6 cellular contexts compared by ENCODE assay signal in genomic region chr14:22887260-22887989, GRCh38. TPM values are rescaled to one million over a fixed set of nuclear protein-coding genes. Genes with fewer than 3 reads are reported as not detected.
DNase-seq lines count a peak whose midpoint lies in the region; ATAC-seq and TF ChIP-seq lines count a peak whose summit lies in the region.

No MANE protein-coding gene starts in this region.

- H3K9me3 ChIP-seq in IMR-90 (ENCODE audit: control insufficient read depth, insufficient read depth, low read length) (no peaks in the 10 kb centered on the region), spleen (no peaks in the 10 kb centered on the region)

- 32% methylated on average over 5 of the region's 11 CpGs; no CpG with 5 or more reads in 1 of the 2 experiments for WGBS in IMR-90 (ENCODE audit: extremely low coverage in 2 of 2, insufficient read length in 1 of 2), 2 experiments
- WGBS in spleen, 5 donors = 26 to 31% (median 28%) methylated on average over 11 of the region's 11 CpGs

- H3K4me3 Mint-ChIP-seq in T-helper 2 cell treated with Interferon-gamma antibody and Interleukin-4, amounts not matched to agents 5 μg/mL and 100 μg/mL, for 36 hours = peak overlapping the region; percentile 93

- H3K9ac ChIP-seq in IMR-90 (ENCODE audit: low read depth, low read length) = peak overlapping the region; percentile 41

- H4K8ac ChIP-seq in IMR-90 (ENCODE audit: low read depth in 2 of 2, low read length in 2 of 2) = peak overlapping the region; percentile 27 to 87

- H3K4me1 Mint-ChIP-seq in T-helper 2 cell treated with Interferon-gamma antibody and Interleukin-4, amounts not matched to agents 5 μg/mL and 100 μg/mL, for 36 hours (ENCODE audit: low read depth) = peaks cover 24% of the 10 kb centered on the region

- no TSS peak for BruUV-seq in IMR-90 (replicated peaks; lab: Mats Ljungman, UMichigan)

- H3K9me3 Mint-ChIP-seq in T-helper 2 cell treated with Interferon-gamma antibody and Interleukin-4, amounts not matched to agents 5 μg/mL and 100 μg/mL, for 36 hours = no peaks in the 10 kb centered on the region

- CTCF ChIA-PET in IMR-90 (lab: Yijun Ruan, JAX) = no interaction called here

- peak overlapping the region; percentile 66 for H4K5ac ChIP-seq in IMR-90 (ENCODE audit: low read depth, low read length)

- POLR2A ChIA-PET in IMR-90 (lab: Charles Lee; ENCODE audit: unreplicated experiment) = no interaction called here

- peak overlapping the region; percentile 18 for H2BK5ac ChIP-seq in IMR-90 (ENCODE audit: low read depth, low read length, poor library complexity, severe bottlenecking)

- peaks cover 7 to 17% of the 10 kb centered on the region in 2 experiments; a peak in 3 of 4 replicates for H3K79me1 ChIP-seq in IMR-90 (ENCODE audit: low read depth in 1 of 2, low read length in 2 of 2)

- H3K9me1 ChIP-seq in IMR-90 (ENCODE audit: insufficient read depth, low read length) = peaks cover 11% of the 10 kb centered on the region; the same call in 1 of the 2 replicates

- peak overlapping the region; percentile 95 for H3K14ac ChIP-seq in IMR-90 (replicated peaks; ENCODE audit: low read depth, low read length)

- peak overlapping the region; percentile 20 for H3K18ac ChIP-seq in IMR-90 (ENCODE audit: low read depth, low read length)

- TF ChIP-seq CTCF in IMR-90 (conservative IDR thresholded peaks at IDR 0.05; ENCODE audit: low read depth, low read length) (no peak), foreskin keratinocyte (conservative IDR thresholded peaks at IDR 0.05) (no peak), spleen (IDR thresholded peaks at IDR 0.05 in 8 of 11, conservative IDR thresholded peaks at IDR 0.05 in 3 of 11) (no peak)

- H3K4ac ChIP-seq in IMR-90 (ENCODE audit: low read depth, low read length) = peak overlapping the region; percentile 76

- H3K4me2 ChIP-seq in IMR-90 (ENCODE audit: low read depth, low read length) = peak overlapping the region; percentile 76

- H3K4me3 ChIP-seq in IMR-90 (ENCODE audit: insufficient read depth, low read depth, low read length) (peak overlapping the region; percentile 47), spleen (peak overlapping the region; percentile 28 to 74 (median 54))

- peak; percentile 66 for ATAC-seq in IMR-90 (ENCODE audit: low read depth)
- peak; percentile 78 for ATAC-seq in foreskin keratinocyte

- in situ Hi-C loops in IMR-90 (cut with MboI; ENCODE audit: low sequenced_read_pairs) = no loop called here

- H2AK5ac ChIP-seq in IMR-90 (ENCODE audit: low read depth, low read length) = peak overlapping the region; percentile 64; the same call in 1 of the 2 replicates

- TF ChIP-seq POLR2A in IMR-90 (IDR thresholded peaks at IDR 0.05; ENCODE audit: low read depth, low read length) (no peak), spleen (IDR thresholded peaks at IDR 0.05) (no peak)

- H2BK120ac ChIP-seq in IMR-90 (ENCODE audit: low read depth, low read length) = peak overlapping the region; percentile 49; the same call in 1 of the 2 replicates

- peak overlapping the region; percentile 73 for H3K23ac ChIP-seq in IMR-90 (ENCODE audit: low read depth, low read length)

- H3K27ac Mint-ChIP-seq in T-helper 2 cell treated with Interferon-gamma antibody and Interleukin-4, amounts not matched to agents 5 μg/mL and 100 μg/mL, for 36 hours = peak overlapping the region; percentile 89

- H3K36me3 Mint-ChIP-seq in T-helper 2 cell treated with Interferon-gamma antibody and Interleukin-4, amounts not matched to agents 5 μg/mL and 100 μg/mL, for 36 hours (ENCODE audit: low read depth) = peaks cover 3% of the 10 kb centered on the region

- H3K27ac ChIP-seq in IMR-90 (ENCODE audit: insufficient read depth, low read length) (peak overlapping the region; percentile 6; the same call in 1 of the 2 replicates), foreskin keratinocyte (no peak overlapping the region), spleen (peak overlapping the region; percentile 61 to 88 (median 82))

- H4K20me1 ChIP-seq in IMR-90 (ENCODE audit: insufficient read depth, low read length) = no peaks in the 10 kb centered on the region

- no peaks in the 10 kb centered on the region for H3K27me3 ChIP-seq in IMR-90 (ENCODE audit: control insufficient read depth, insufficient read depth, low read length)
- H3K27me3 ChIP-seq in foreskin keratinocyte = no peaks in the 10 kb centered on the region
- peaks cover 0 to 16% (median 0%) of the 10 kb centered on the region in 7 donors for H3K27me3 ChIP-seq in spleen (replicated peaks in 1 of 7)

- peak overlapping the region; percentile 78; the same call in 1 of the 2 replicates for H3K56ac ChIP-seq in IMR-90 (ENCODE audit: extremely low read depth, insufficient read depth, low read length)

- no peak for TF ChIP-seq RAD21 in IMR-90 (IDR thresholded peaks at IDR 0.05; ENCODE audit: low read length)

- H3K27me3 Mint-ChIP-seq in T-helper 2 cell treated with Interferon-gamma antibody and Interleukin-4, amounts not matched to agents 5 μg/mL and 100 μg/mL, for 36 hours (ENCODE audit: low read depth) = peaks cover 14% of the 10 kb centered on the region

- DNase-seq in SIG-M5 treated with dmso at 0.1 percent for 504 hours (lab: John Stamatoyannopoulos, UW; ENCODE audit: unreplicated experiment) (peak; percentile 50), SIG-M5 (lab: John Stamatoyannopoulos, UW) (no peak), IMR-90 (peak; percentile 75), foreskin keratinocyte (peak; percentile 76 to 88), spleen (no peak)
- peak; percentile 23 for DNase-seq in T-helper 2 cell treated with Interferon-gamma antibody and Interleukin-4, amounts not matched to agents 5 μg/mL and 100 μg/mL, for 36 hours (ENCODE audit: low spot score)

- peak overlapping the region; percentile 11; the same call in 1 of the 2 replicates for H2BK20ac ChIP-seq in IMR-90 (ENCODE audit: low read depth, low read length)

- H3K36me3 ChIP-seq in IMR-90 (ENCODE audit: control insufficient read depth, insufficient read depth, low read length) = no peaks in the 10 kb centered on the region
- H3K36me3 ChIP-seq in spleen = peaks cover 0 to 3% (median 0%) of the 10 kb centered on the region in 6 donors

- peak overlapping the region; percentile 73 for H2AK9ac ChIP-seq in IMR-90 (replicated peaks; ENCODE audit: low read depth, low read length, poor library complexity)

- dilution Hi-C loops in IMR-90 (cut with HindIII; ENCODE audit: low sequenced_read_pairs, unreplicated experiment) = no loop called here

- peak overlapping the region; percentile 98 for H2AFZ ChIP-seq in IMR-90 (replicated peaks; ENCODE audit: low read length, poor library complexity)

- no peak overlapping the region; the same call in 2 of the 3 replicates for H2BK15ac ChIP-seq in IMR-90 (ENCODE audit: low read depth, low read length)

- peak overlapping the region; percentile 77 for H4K91ac ChIP-seq in IMR-90 (ENCODE audit: insufficient read depth, low read depth, low read length)

- H3K4me1 ChIP-seq in IMR-90 (ENCODE audit: control insufficient read depth, insufficient read depth, low read length) = peaks cover 5% of the 10 kb centered on the region; the same call in 1 of the 2 replicates
- peaks cover 9% of the 10 kb centered on the region for H3K4me1 ChIP-seq in foreskin keratinocyte
- peaks cover 13 to 65% (median 40%) of the 10 kb centered on the region in 6 donors for H3K4me1 ChIP-seq in spleen

- intact Hi-C loops in IMR-90 (cut with micrococcal nuclease) (loop anchor here (2.0 kb wide), 1 partner anchor 15 kb away; no protein-coding TSS in a partner anchor), spleen (cut with DNase I; ENCODE audit: low total_unique reads) (no loop called here)

TF ChIP-seq in IMR-90, 13 proteins besides CTCF, POLR2A, EP300 and RAD21 (continues in another document):
- TF ChIP-seq SMC3 (IDR thresholded peaks at IDR 0.05; ENCODE audit: low read depth, low read length) (no peak), MAFK (IDR thresholded peaks at IDR 0.05; ENCODE audit: low read depth, low read length) (no peak)

RNA-seq across cellular contexts. Expression of gene REM2, which starts 4.4 kb away (rescaled TPM):
- total RNA-seq in IMR-90 (2012; rRNA removed) (under 0.01 TPM in 2 replicates), foreskin keratinocyte (0.14 TPM in 2 replicates), spleen (1 to 10 TPM; 1.4 to 5.8 (median 3.0) TPM)
- polyA plus RNA-seq in IMR-90 (2012; rRNA removed) (0.07 TPM in 1 of 2 replicates, not detected in the other), foreskin keratinocyte (0.11 and 0.18 TPM in 2 replicates), spleen (1 to 10 TPM; 2.2 to 5.2 (median 3.4) TPM)
- 0.04 TPM in 1 of 2 replicates, not detected in the other for polyA plus RNA-seq in IMR-90 (2012; cell fraction: cytosol; rRNA removed)
- polyA plus RNA-seq in IMR-90 (2012; cell fraction: nucleus; rRNA removed; ENCODE audit: low replicate concordance) = 0.52 and 0.69 TPM in 2 replicates

RNA-seq across cellular contexts. Expression of gene LRP10, which starts 15.9 kb away (rescaled TPM):
- total RNA-seq in IMR-90 (2012; rRNA removed) = 19.4 and 25.1 TPM in 2 replicates
- polyA plus RNA-seq in IMR-90 (2012; rRNA removed) = 118 and 121 TPM in 2 replicates
- polyA plus RNA-seq in IMR-90 (2012; cell fraction: cytosol; rRNA removed) = 86.3 and 158 TPM in 2 replicates
- polyA plus RNA-seq in IMR-90 (2012; cell fraction: nucleus; rRNA removed; ENCODE audit: low replicate concordance) = 38.3 and 104 TPM in 2 replicates
- 65.2 and 76.2 TPM in 2 replicates for total RNA-seq in foreskin keratinocyte
- polyA plus RNA-seq in foreskin keratinocyte = 56.5 and 58.5 TPM in 2 replicates
- 100 to 1,000 TPM in 6 of 7 donors, 10 to 100 TPM in 1; 99.6 to 205 (median 110) TPM for total RNA-seq in spleen
- polyA plus RNA-seq in spleen = 10 to 100 TPM in 1 of 3 donors, 1 to 10 TPM in 2; 7.9 to 22.3 (median 8.9) TPM

RNA-seq across cellular contexts. Expression of gene RBM23, which starts 31.5 kb away (rescaled TPM):
- total RNA-seq in IMR-90 (2012; rRNA removed) = 375 and 830 TPM in 2 replicates
- 43.4 and 44.7 TPM in 2 replicates for polyA plus RNA-seq in IMR-90 (2012; rRNA removed)
- 35.2 and 53.2 TPM in 2 replicates for polyA plus RNA-seq in IMR-90 (2012; cell fraction: cytosol; rRNA removed)
- polyA plus RNA-seq in IMR-90 (2012; cell fraction: nucleus; rRNA removed; ENCODE audit: low replicate concordance) = 61.2 and 73.0 TPM in 2 replicates
- 42.4 and 47.2 TPM in 2 replicates for total RNA-seq in foreskin keratinocyte
- 27.0 and 32.1 TPM in 2 replicates for polyA plus RNA-seq in foreskin keratinocyte
- 100 to 1,000 TPM in 4 of 7 donors, 10 to 100 TPM in 3; 84.9 to 875 (median 103) TPM for total RNA-seq in spleen
- polyA plus RNA-seq in spleen = 10 to 100 TPM; 19.0 to 40.3 (median 32.7) TPM

RNA-seq across cellular contexts. Expression of gene PRMT5, which starts 41.8 kb away (rescaled TPM):
- total RNA-seq in IMR-90 (2012; rRNA removed) = 92.2 and 99.3 TPM in 2 replicates
- polyA plus RNA-seq in IMR-90 (2012; rRNA removed) = 136 and 152 TPM in 2 replicates
- polyA plus RNA-seq in IMR-90 (2012; cell fraction: cytosol; rRNA removed) = 94.8 and 121 TPM in 2 replicates
- polyA plus RNA-seq in IMR-90 (2012; cell fraction: nucleus; rRNA removed; ENCODE audit: low replicate concordance) = 94.0 and 146 TPM in 2 replicates
- 177 and 186 TPM in 2 replicates for total RNA-seq in foreskin keratinocyte
- 153 and 160 TPM in 2 replicates for polyA plus RNA-seq in foreskin keratinocyte
- total RNA-seq in spleen = 10 to 100 TPM; 31.1 to 44.7 (median 40.6) TPM
- polyA plus RNA-seq in spleen = 10 to 100 TPM; 18.6 to 30.6 (median 24.9) TPM

RNA-seq across cellular contexts. Expression of gene MMP14, which starts 51.0 kb away (rescaled TPM):
- total RNA-seq in IMR-90 (2012; rRNA removed) (124 and 156 TPM in 2 replicates), foreskin keratinocyte (234 and 241 TPM in 2 replicates), spleen (100 to 1,000 TPM in 1 of 7 donors, 10 to 100 TPM in 6; 42.6 to 126 (median 65.2) TPM)
- polyA plus RNA-seq in IMR-90 (2012; rRNA removed) (315 and 375 TPM in 2 replicates), foreskin keratinocyte (148 and 159 TPM in 2 replicates), spleen (10 to 100 TPM in 2 of 3 donors, 1 to 10 TPM in 1; 6.6 to 30.8 (median 15.6) TPM)
- 185 and 358 TPM in 2 replicates for polyA plus RNA-seq in IMR-90 (2012; cell fraction: cytosol; rRNA removed)
- 492 and 622 TPM in 2 replicates for polyA plus RNA-seq in IMR-90 (2012; cell fraction: nucleus; rRNA removed; ENCODE audit: low replicate concordance)

Comparison
In these comparisons a context has a peak if more than half of its experiments do, and no peak if none do; other contexts are left out.
1. DNase-seq: peak in SIG-M5 treated with dmso at 0.1 percent for 504 hours (single experiment), IMR-90 (single experiment), T-helper 2 cell treated with Interferon-gamma antibody and Interleukin-4, amounts not matched to agents 5 μg/mL and 100 μg/mL, for 36 hours (single experiment) and foreskin keratinocyte (2 of 2); none in SIG-M5 (single experiment) and spleen (single experiment).